In the genomic region with DNA sequence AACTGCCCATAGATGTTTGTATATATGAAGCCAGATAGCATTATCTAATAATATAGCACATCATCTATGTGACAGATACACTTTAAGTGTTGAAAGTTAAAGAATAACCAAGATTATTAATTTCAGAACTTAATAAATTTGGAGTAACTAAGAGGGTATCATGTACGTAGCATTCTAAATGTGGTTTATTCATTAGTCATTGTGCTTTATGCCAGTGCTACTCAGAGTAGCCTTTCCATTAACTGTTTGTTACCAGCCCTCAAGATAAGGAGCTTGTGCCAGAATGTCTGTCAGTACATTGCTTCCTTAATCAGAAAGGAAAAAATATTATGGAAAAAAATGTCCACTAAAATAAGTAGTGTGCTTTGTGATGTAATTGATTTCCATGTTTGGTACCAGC, we compare ENCODE assay signal across 13 cellular contexts.
"Had no signal": no experiment of that assay in that cellular context is flagged by ENCODE, and none has a peak within 500 bp of the region (broad histone marks: within the 10 kb centered on the region; RNA-seq: fewer than 3 reads in every experiment).

No MANE protein-coding gene starts in this region.

- H3K27me3 Mint-ChIP-seq: brain had no signal

- H3K4me3 ChIP-seq: colonic mucosa, neural progenitor cell, ovary, right lobe of liver had no signal

- H3K9me3 ChIP-seq: colonic mucosa, ovary, right lobe of liver had no signal

- DNase-seq: activated CD4-positive, alpha-beta T cell treated with anti-CD3 and anti-CD28 coated beads for 4 hours; activated effector memory CD4-positive, alpha-beta T cell treated with anti-CD3 and anti-CD28 coated beads, Interleukin-2, amount 50 U/mL, for 16 hours; amniotic stem cell; central memory CD4-positive, alpha-beta T cell; colonic mucosa; midbrain; ovary; right lobe of liver had no signal

- H3K27me3 ChIP-seq: colonic mucosa, neural progenitor cell, ovary, right lobe of liver had no signal

- H3K4me1 Mint-ChIP-seq: brain, neural progenitor cell had no signal

- H3K27ac ChIP-seq: colonic mucosa, neural progenitor cell, ovary, right lobe of liver, VCaP had no signal

- H3K36me3 ChIP-seq: colonic mucosa, neural progenitor cell, ovary had no signal

- H3K4me1 ChIP-seq: colonic mucosa, neural progenitor cell, right lobe of liver had no signal

- H3K4me3 Mint-ChIP-seq: brain, neural progenitor cell had no signal

- ATAC-seq: left lobe of liver, right lobe of liver had no signal

- H3K9me3 Mint-ChIP-seq: activated naive CD4-positive, alpha-beta T cell treated with anti-CD3 and anti-CD28 coated beads, Interleukin-2, amount 50 U/mL, for 72 hours; neural progenitor cell had no signal

- H3K27ac Mint-ChIP-seq: activated naive CD4-positive, alpha-beta T cell treated with anti-CD3 and anti-CD28 coated beads, Interleukin-2, amount 50 U/mL, for 72 hours; neural progenitor cell had no signal
